In the genomic region with DNA sequence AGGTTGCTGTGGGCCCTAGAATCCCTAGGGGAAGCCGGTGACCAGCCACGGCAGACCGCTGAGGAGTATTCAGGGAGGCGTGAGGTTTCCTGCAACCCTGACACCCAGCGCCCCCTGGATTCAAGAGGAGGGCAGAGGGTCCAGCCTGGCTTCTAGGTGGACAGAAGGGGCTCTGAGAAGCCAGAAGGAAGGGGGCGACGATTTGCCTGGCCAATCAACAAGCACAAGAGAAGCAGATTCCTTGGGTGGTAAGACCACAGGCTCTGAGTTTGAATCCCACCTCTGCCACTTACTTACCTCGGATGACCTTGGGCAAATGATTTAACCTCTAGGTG, we compare ENCODE assay signal across 14 cellular contexts. TPM values are rescaled to one million over a fixed set of nuclear protein-coding genes. Genes with fewer than 3 reads are reported as not detected.
A peak's percentile ranks its signal among the peaks of the same experiment; 100 is the strongest.
DNase-seq lines count a peak whose midpoint lies in the region; ATAC-seq, FAIRE-seq and TF ChIP-seq lines count a peak whose summit lies in the region.
"Had no signal": no experiment of that assay in that cellular context is flagged by ENCODE, and none has a peak within 500 bp of the region (broad histone marks: within the 10 kb centered on the region; RNA-seq: fewer than 3 reads in every experiment).

No MANE protein-coding gene starts in this region.

- H3K27me3 ChIP-seq in BLaER1 (no peaks in the 10 kb centered on the region), H9 (ENCODE audit: insufficient read depth, low read length) (no peaks in the 10 kb centered on the region), K562 (ENCODE audit: control insufficient read depth in 2 of 2, insufficient read depth in 2 of 2, low read length in 2 of 2) (peaks cover 12 to 36% of the 10 kb centered on the region in 2 experiments; a peak in 4 of 5 replicates), vagina (no peaks in the 10 kb centered on the region)

- H2AFZ ChIP-seq in H9 (ENCODE audit: low read length): no peak overlapping the region
- H2AFZ ChIP-seq in K562 (ENCODE audit: low read depth, low read length): peak overlapping the region; percentile 90

- WGBS in H9 (ENCODE audit: extremely low coverage, insufficient read length, low lambda C conversion rate): no CpG with 5 or more reads among the region's 8 CpGs
- WGBS in K562 (ENCODE audit: insufficient coverage, low coverage, missing lambda C conversion rate): 30% methylated on average over 8 of the region's 8 CpGs

- no peak overlapping the region for H2AK5ac ChIP-seq in H9 (ENCODE audit: insufficient read length, low read length)

- intact Hi-C loops in K562 (cut with micrococcal nuclease) (no loop called here), vagina (cut with DNase I) (no loop called here)

- H3K9ac ChIP-seq in BLaER1 (0 out of 2 replicates have a peak overlapping the region, but pooled peaks have one; percentile 24), H9 (ENCODE audit: extremely low read depth, insufficient read length, low read length) (no peak overlapping the region), K562 (ENCODE audit: insufficient read depth in 1 of 2, low read depth in 2 of 2, low read length in 2 of 2) (peak overlapping the region; percentile 26 to 83; a peak in 3 of 4 replicates)

- CTCF ChIA-PET in K562 (lab: Yijun Ruan, JAX; ENCODE audit: low intra/inter-chr PET ratio): no interaction called here

- no peak overlapping the region for H3T11ph ChIP-seq in H9 (ENCODE audit: low read length)

- TF ChIP-seq CTCF in H9 (conservative IDR thresholded peaks at IDR 0.05) (peak; percentile 56), K562 (IDR thresholded peaks at IDR 0.05 in 2 of 3, conservative IDR thresholded peaks at IDR 0.05 in 1 of 3; ENCODE audit: insufficient read depth in 2 of 3, low read depth in 1 of 3, low read length in 3 of 3) (peak; percentile 3 to 31 (median 29); a peak in 2 of 6 replicates), vagina (IDR thresholded peaks at IDR 0.05) (no peak)

- POLR2A ChIA-PET in K562 (lab: Yijun Ruan, JAX): interaction anchor here (0.8 to 1.3 kb wide), 3 partner anchors 21 to 126 kb away, joined by 3 read pairs; no protein-coding TSS in a partner anchor

- TF ChIP-seq POLR2A in K562 (conservative IDR thresholded peaks at IDR 0.05): no peak
- TF ChIP-seq POLR2A in vagina (IDR thresholded peaks at IDR 0.05): no peak

- peaks cover 26% of the 10 kb centered on the region for H3K27me3 Mint-ChIP-seq in H9 (ENCODE audit: low read depth)

- in situ Hi-C loops in K562 (cut with MboI): no loop called here

- H3K4me3 Mint-ChIP-seq in H9: no peak overlapping the region
- H3K4me3 Mint-ChIP-seq: CD4-positive, alpha-beta memory T cell had no signal

- TF ChIP-seq RAD21 in K562 (CRISPR knock-in tag; conservative IDR thresholded peaks at IDR 0.05 in 1 of 2, IDR thresholded peaks at IDR 0.05 in 1 of 2): peak in 1 of 2 experiments; percentile 16; a peak in 1 of 4 replicates

- no TSS peak for BruUV-seq in K562 (replicated peaks; lab: Mats Ljungman, UMichigan)

- no peak for TF ChIP-seq EP300 in K562 (IDR thresholded peaks at IDR 0.05; ENCODE audit: low read length)

- no peak overlapping the region for H2BK12ac ChIP-seq in H9 (ENCODE audit: insufficient read length, low read depth, low read length)

- H3K36me3 Mint-ChIP-seq in H9 (ENCODE audit: insufficient read depth in 1 of 3, low read depth in 3 of 3): no peaks in the 10 kb centered on the region
- H3K36me3 Mint-ChIP-seq: CD4-positive, alpha-beta memory T cell had no signal

- no peaks in the 10 kb centered on the region for H4K20me1 ChIP-seq in BLaER1
- H4K20me1 ChIP-seq in H9 (ENCODE audit: control insufficient read depth, insufficient read depth, insufficient read length): no peaks in the 10 kb centered on the region
- 0 out of 2 replicates have a peak, but pooled peaks cover 2% of the 10 kb centered on the region for H4K20me1 ChIP-seq in K562 (replicated peaks; ENCODE audit: control insufficient read depth, insufficient read depth, low read length)

- no peak overlapping the region for H2BK5ac ChIP-seq in H9 (ENCODE audit: insufficient read length, low read length)

- no peak overlapping the region for H3K56ac ChIP-seq in H9 (ENCODE audit: insufficient read length, low read depth, low read length)

- H3K79me2 ChIP-seq in H9 (ENCODE audit: insufficient read depth, low read length): no peaks in the 10 kb centered on the region
- no peaks in the 10 kb centered on the region for H3K79me2 ChIP-seq in K562 (ENCODE audit: control insufficient read depth, insufficient read depth, low read length)

- peaks cover 4% of the 10 kb centered on the region for H3K23me2 ChIP-seq in H9 (ENCODE audit: insufficient read length, low read depth, low read length, poor library complexity, severe bottlenecking)

- H4K91ac ChIP-seq in H9 (ENCODE audit: insufficient read length, low read depth, low read length): no peak overlapping the region

- ATAC-seq in K562 (no peak), HG02678 (IDR thresholded peaks at IDR 0.05; ENCODE audit: unreplicated experiment) (no peak)

- no peak overlapping the region for H4K8ac ChIP-seq in H9 (replicated peaks; ENCODE audit: insufficient read length, low read depth, low read length)

- H3K14ac ChIP-seq in H9 (ENCODE audit: insufficient read depth, low read length): no peak overlapping the region

- H2BK15ac ChIP-seq in H9 (ENCODE audit: low read depth, low read length): no peak overlapping the region; the same call in 1 of the 2 replicates

- H4K5ac ChIP-seq in H9 (ENCODE audit: insufficient read length, low read depth, low read length): no peak overlapping the region

- H3K9me3 ChIP-seq in BLaER1 (no peaks in the 10 kb centered on the region), H9 (ENCODE audit: control insufficient read depth, low read depth, low read length) (no peaks in the 10 kb centered on the region), K562 (replicated peaks; ENCODE audit: control insufficient read depth, insufficient read depth, low read depth, low read length) (peaks cover 5% of the 10 kb centered on the region), vagina (no peaks in the 10 kb centered on the region)
- H3K9me3 ChIP-seq: A549 had no signal

- H3K27ac ChIP-seq in BLaER1: no peak overlapping the region
- H3K27ac ChIP-seq in H9 (ENCODE audit: insufficient read length, low read depth, low read length): no peak overlapping the region
- no peak overlapping the region for H3K27ac ChIP-seq in K562 (ENCODE audit: extremely low read depth, low read depth, low read length)
- H3K27ac ChIP-seq in vagina: no peak overlapping the region
- H3K27ac ChIP-seq: A549 had no signal

- DNase-seq in H9 (peak; percentile 69), K562 (ENCODE audit: extremely low read depth in 1 of 4, low spot score in 3 of 4) (no peak), iPS-NIHi11 (ENCODE audit: low spot score) (peak; percentile 66), NCI-H187 (lab: John Stamatoyannopoulos, UW) (no peak), vagina (ENCODE audit: extremely low spot score in 2 of 2) (no peak)
- DNase-seq in activated T-cell treated with anti-CD3 and anti-CD28 coated beads, Interleukin-2, amount 50 U/mL, for 1 hour: no peak
- DNase-seq: CD4-positive, alpha-beta memory T cell; NCI-H1105; NCI-H2107; NCI-H510A treated with DMSO at 0.1 percent for 48 hours; NCI-H774 had no signal

- H3K4ac ChIP-seq in H9 (ENCODE audit: low read depth, low read length): no peak overlapping the region

- peaks cover 4% of the 10 kb centered on the region; the same call in 1 of the 2 replicates for H3K36me3 ChIP-seq in BLaER1
- no peaks in the 10 kb centered on the region for H3K36me3 ChIP-seq in K562 (ENCODE audit: control insufficient read depth, insufficient read depth, low read length)
- no peaks in the 10 kb centered on the region for H3K36me3 ChIP-seq in vagina

- no peak overlapping the region for H3K27ac Mint-ChIP-seq in H9
- H3K27ac Mint-ChIP-seq: CD4-positive, alpha-beta memory T cell had no signal

- peaks cover 9 to 14% of the 10 kb centered on the region in 2 experiments for H3K4me1 Mint-ChIP-seq in H9
- H3K4me1 Mint-ChIP-seq: CD4-positive, alpha-beta memory T cell had no signal

- H3K9me3 Mint-ChIP-seq in H9: no peaks in the 10 kb centered on the region; a peak in 1 of 5 replicates

- no peak for FAIRE-seq in K562 (lab: Jason Lieb, UNC)
- FAIRE-seq: A549 had no signal

- no peak overlapping the region for H3K4me3 ChIP-seq in BLaER1
- no peak overlapping the region for H3K4me3 ChIP-seq in K562
- H3K4me3 ChIP-seq in vagina: no peak overlapping the region
- H3K4me3 ChIP-seq: A549 had no signal

- H3K4me2 ChIP-seq in BLaER1 (no peak overlapping the region), H9 (ENCODE audit: insufficient read depth, insufficient read length, low read length) (no peak overlapping the region), K562 (ENCODE audit: insufficient read depth, low read length) (peak overlapping the region; percentile 61; the same call in 1 of the 2 replicates)
- H3K4me2 ChIP-seq: A549 had no signal

- no peaks in the 10 kb centered on the region for H3K79me1 ChIP-seq in H9 (ENCODE audit: insufficient read depth, low read depth, low read length, poor library complexity, severe bottlenecking)

- H2BK20ac ChIP-seq in H9 (ENCODE audit: low read depth, low read length, poor library complexity, severe bottlenecking): no peak overlapping the region

- H3K9me1 ChIP-seq in K562 (ENCODE audit: control insufficient read depth, insufficient read depth, low read length): peaks cover 3% of the 10 kb centered on the region

- H3K4me1 ChIP-seq in BLaER1 (peaks cover 28% of the 10 kb centered on the region), H9 (ENCODE audit: insufficient read depth, low read length) (peaks cover 3% of the 10 kb centered on the region; the same call in 1 of the 2 replicates), K562 (replicated peaks in 1 of 2; ENCODE audit: control insufficient read depth in 2 of 2, insufficient read depth in 2 of 2, low read length in 2 of 2) (peaks cover 13 to 25% of the 10 kb centered on the region in 2 experiments), vagina (no peaks in the 10 kb centered on the region)
- H3K4me1 ChIP-seq: A549 had no signal

- no peak overlapping the region for H3K23ac ChIP-seq in H9 (ENCODE audit: insufficient read length, low read depth, low read length)

- no peak overlapping the region for H2BK120ac ChIP-seq in H9 (ENCODE audit: low read depth, low read length, poor library complexity, severe bottlenecking)

- H3K18ac ChIP-seq in H9 (ENCODE audit: insufficient read length, low read depth, low read length): no peak overlapping the region

RNA-seq across cellular contexts. Expression of a gene that starts 10.4 kb away (rescaled TPM):
- total RNA-seq in H9 (2021) (52.7 and 53.2 TPM in 2 replicates), K562 (2014; rRNA removed) (42.0 and 44.2 TPM in 2 replicates), K562 (2014; rRNA removed; fragmentation: Illumina TruSeq; extraction: Trizol) (43.8 and 47.3 TPM in 2 replicates), K562 (2015; rRNA removed; fragmentation: Illumina TruSeq; extraction: Trizol) (39.4 and 40.4 TPM in 2 replicates), K562 (2021) (57.5 and 61.6 TPM in 2 replicates), vagina (0.25 TPM)
- total RNA-seq in K562 (2011; cell fraction: chromatin; rRNA removed; ENCODE audit: low replicate concordance): 24.8 and 32.7 TPM in 2 replicates
- total RNA-seq in K562 (2011; cell fraction: nucleolus; rRNA removed): 24.2 and 24.5 TPM in 2 replicates
- total RNA-seq in K562 (2011; cell fraction: nucleoplasm; rRNA removed): 23.2 and 33.3 TPM in 2 replicates
- polyA plus RNA-seq in K562 (2011; rRNA removed) (38.4 and 44.6 TPM in 2 replicates), K562 (2014; fragmentation: Illumina TruSeq; extraction: Trizol) (41.4 and 49.8 TPM in 2 replicates), K562 (2014; fragmentation: Nextera tagmentation; extraction: Ambion mirVana) (10 to 100 TPM; 61.3 to 76.2 TPM), K562 (2014; rRNA removed) (42.3 and 42.9 TPM in 2 replicates)
- 27.8 and 34.2 TPM in 2 replicates for polyA plus RNA-seq in K562 (2011; cell fraction: cytosol; rRNA removed)
- polyA plus RNA-seq in K562 (2011; cell fraction: nucleus; rRNA removed): 15.7 and 20.5 TPM in 2 replicates
- 26.1 and 33.8 TPM in 2 replicates for polyA plus RNA-seq in K562 (2012)
- polyA minus RNA-seq in K562 (2011; rRNA and poly(A)+ RNA removed): 25.6 and 28.3 TPM in 2 replicates
- polyA minus RNA-seq in K562 (2011; cell fraction: cytosol; rRNA and poly(A)+ RNA removed): 13.6 and 17.8 TPM in 2 replicates
- polyA minus RNA-seq in K562 (2011; cell fraction: nucleus; rRNA and poly(A)+ RNA removed): 10.2 and 13.2 TPM in 2 replicates

RNA-seq across cellular contexts. Expression of a gene that starts 51.7 kb away (rescaled TPM):
- total RNA-seq in H9 (2021) (4.9 and 5.6 TPM in 2 replicates), K562 (2014; rRNA removed) (not detected in 2 replicates), K562 (2014; rRNA removed; fragmentation: Illumina TruSeq; extraction: Trizol) (not detected in 2 replicates), K562 (2015; rRNA removed; fragmentation: Illumina TruSeq; extraction: Trizol) (not detected in 2 replicates), K562 (2021) (not detected in 2 replicates), vagina (18.2 TPM)
- not detected in 2 replicates for total RNA-seq in K562 (2011; cell fraction: chromatin; rRNA removed; ENCODE audit: low replicate concordance)
- not detected in 2 replicates for total RNA-seq in K562 (2011; cell fraction: nucleolus; rRNA removed)
- total RNA-seq in K562 (2011; cell fraction: nucleoplasm; rRNA removed): not detected in 2 replicates
- polyA plus RNA-seq in K562 (2011; rRNA removed) (0.11 TPM in 1 of 2 replicates, not detected in the other), K562 (2014; fragmentation: Illumina TruSeq; extraction: Trizol) (not detected in 2 replicates), K562 (2014; fragmentation: Nextera tagmentation; extraction: Ambion mirVana) (not detected), K562 (2014; rRNA removed) (not detected in 2 replicates)
- not detected in 2 replicates for polyA plus RNA-seq in K562 (2011; cell fraction: cytosol; rRNA removed)
- polyA plus RNA-seq in K562 (2011; cell fraction: nucleus; rRNA removed): not detected in 2 replicates
- polyA plus RNA-seq in K562 (2012): not detected in 2 replicates
- not detected in 2 replicates for polyA minus RNA-seq in K562 (2011; rRNA and poly(A)+ RNA removed)
- not detected in 2 replicates for polyA minus RNA-seq in K562 (2011; cell fraction: cytosol; rRNA and poly(A)+ RNA removed)
- not detected in 2 replicates for polyA minus RNA-seq in K562 (2011; cell fraction: nucleus; rRNA and poly(A)+ RNA removed)

Comparison
In these comparisons a context has a peak if more than half of its experiments do, and no peak if none do; other contexts are left out.
1. DNase-seq: peak in H9 (single experiment) and iPS-NIHi11 (single experiment); none in K562 (0 of 4), NCI-H187 (0 of 2), activated T-cell treated with anti-CD3 and anti-CD28 coated beads, Interleukin-2, amount 50 U/mL, for 1 hour (single experiment) and vagina (0 of 2).
2. CTCF ChIP-seq: peak in H9 (single experiment) and K562 (3 of 3); none in vagina (0 of 3).
3. RNA of a gene that starts 10.4 kb away (total RNA-seq): 52.7 to 53.2 TPM in H9 and 23.2 to 61.6 TPM in K562; 0.25 TPM in vagina (single experiment); every median in the first group is over 10 times any median in the second.